ENCODE assay signal across 17 cellular contexts in the genomic region with DNA sequence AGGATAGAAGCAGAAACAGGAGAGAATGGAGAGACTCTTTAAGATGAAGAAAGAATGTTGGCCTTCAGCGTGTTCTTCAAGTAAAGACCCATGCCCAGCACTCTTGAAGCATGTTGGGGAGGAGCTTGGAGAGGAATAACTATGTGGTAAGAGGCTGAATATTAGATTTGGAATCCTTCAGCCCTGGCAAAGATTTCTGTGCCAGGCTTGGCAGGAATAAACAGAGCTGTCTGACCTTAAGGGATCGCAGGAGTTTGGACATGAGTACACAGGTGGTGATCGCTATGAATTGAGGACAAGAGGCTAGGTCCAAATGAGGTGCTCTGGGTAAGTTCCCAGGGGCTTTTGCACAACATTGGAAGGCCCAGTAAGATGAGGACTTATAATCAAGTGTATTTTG.
DNase-seq lines count a peak whose midpoint lies in the region; ATAC-seq and TF ChIP-seq lines count a peak whose summit lies in the region.
"Had no signal": no experiment of that assay in that cellular context is flagged by ENCODE, and none has a peak within 500 bp of the region (broad histone marks: within the 10 kb centered on the region; RNA-seq: fewer than 3 reads in every experiment).

No MANE protein-coding gene starts in this region.

- H3K9me3 ChIP-seq in heart right ventricle (no peaks in the 10 kb centered on the region), upper lobe of right lung (no peaks in the 10 kb centered on the region)

- H3K27ac ChIP-seq in heart right ventricle (peak overlapping the region in 6 of 10 donors; percentile 15 to 53 (median 37)), upper lobe of right lung (no peak overlapping the region)

- no peaks in the 10 kb centered on the region for H3K27me3 ChIP-seq in heart right ventricle
- H3K27me3 ChIP-seq in upper lobe of right lung, result no peaks in the 10 kb centered on the region
- H3K27me3 ChIP-seq: BLaER1 treated with 17β-estradiol and CSF1 and Interleukin-3, amounts not matched to agents 10 nM and 100 nM had no signal

- peaks cover 3 to 37% (median 14%) of the 10 kb centered on the region in 9 donors for H3K4me1 ChIP-seq in heart right ventricle
- peaks cover 21% of the 10 kb centered on the region for H3K4me1 ChIP-seq in upper lobe of right lung

- DNase-seq in Right ventricle myocardium inferior (ENCODE audit: missing footprints) (no peak), cardiac septum (ENCODE audit: low spot score) (no peak), heart right ventricle (no peak), omental fat pad (ENCODE audit: low spot score) (no peak), upper lobe of right lung (no peak), HPDE6-E6E7 (ENCODE audit: extremely low spot score) (no peak)
- no peak for DNase-seq in activated CD4-positive, CD25-positive, alpha-beta regulatory T cell treated with anti-CD3 and anti-CD28 coated beads, Interleukin-2, amount 50 U/mL, for 72 hours
- DNase-seq: 8988T, GOT3, MM.1S, NCI-H1105 treated with DMSO at 0.1 percent for 48 hours, NCI-H187, NCI-H446, NCI-H748 treated with DMSO at 0.1 percent for 48 hours, SHP77 had no signal

- H3K4me3 ChIP-seq in heart right ventricle, result no peak overlapping the region
- no peak overlapping the region for H3K4me3 ChIP-seq in upper lobe of right lung
- H3K4me3 ChIP-seq: BLaER1 treated with 17β-estradiol and CSF1 and Interleukin-3, amounts not matched to agents 10 nM and 100 nM had no signal

- no peak for TF ChIP-seq CTCF in heart right ventricle (IDR thresholded peaks at IDR 0.05)
- no peak for TF ChIP-seq CTCF in omental fat pad (IDR thresholded peaks at IDR 0.05)
- no peak for TF ChIP-seq CTCF in upper lobe of right lung (IDR thresholded peaks at IDR 0.05)

- H3K36me3 ChIP-seq in heart right ventricle (no peaks in the 10 kb centered on the region), upper lobe of right lung (no peaks in the 10 kb centered on the region)

- WGBS in heart right ventricle, 2 donors, result 53 to 69% methylated on average over 3 of the region's 3 CpGs

- peak; percentile 48 for ATAC-seq in Right ventricle myocardium inferior
- peak in 4 of 8 donors; percentile 38 to 68 (median 46) for ATAC-seq in heart right ventricle
- ATAC-seq in omental fat pad (ENCODE audit: low FRiP score), result peak; percentile 80
- ATAC-seq in upper lobe of right lung, result peak; percentile 76
- no peak for ATAC-seq in HG02623 (IDR thresholded peaks at IDR 0.05; ENCODE audit: unreplicated experiment)

- intact Hi-C loops in Right ventricle myocardium inferior (cut with DNase I), result loop anchor here (2.0 to 5.0 kb wide), 2 partner anchors 15 to 38 kb away; no protein-coding TSS in a partner anchor
- intact Hi-C loops in cardiac septum (cut with DNase I), result no loop called here
- intact Hi-C loops in heart right ventricle (cut with DNase I), result loop anchor here in 1 of 10 donors (10.0 kb wide), 1 partner anchor 115 kb away; no protein-coding TSS in a partner anchor
- intact Hi-C loops in upper lobe of right lung (cut with DNase I), result no loop called here
